ENCODE assay signal across 1 cellular context in the genomic region with DNA sequence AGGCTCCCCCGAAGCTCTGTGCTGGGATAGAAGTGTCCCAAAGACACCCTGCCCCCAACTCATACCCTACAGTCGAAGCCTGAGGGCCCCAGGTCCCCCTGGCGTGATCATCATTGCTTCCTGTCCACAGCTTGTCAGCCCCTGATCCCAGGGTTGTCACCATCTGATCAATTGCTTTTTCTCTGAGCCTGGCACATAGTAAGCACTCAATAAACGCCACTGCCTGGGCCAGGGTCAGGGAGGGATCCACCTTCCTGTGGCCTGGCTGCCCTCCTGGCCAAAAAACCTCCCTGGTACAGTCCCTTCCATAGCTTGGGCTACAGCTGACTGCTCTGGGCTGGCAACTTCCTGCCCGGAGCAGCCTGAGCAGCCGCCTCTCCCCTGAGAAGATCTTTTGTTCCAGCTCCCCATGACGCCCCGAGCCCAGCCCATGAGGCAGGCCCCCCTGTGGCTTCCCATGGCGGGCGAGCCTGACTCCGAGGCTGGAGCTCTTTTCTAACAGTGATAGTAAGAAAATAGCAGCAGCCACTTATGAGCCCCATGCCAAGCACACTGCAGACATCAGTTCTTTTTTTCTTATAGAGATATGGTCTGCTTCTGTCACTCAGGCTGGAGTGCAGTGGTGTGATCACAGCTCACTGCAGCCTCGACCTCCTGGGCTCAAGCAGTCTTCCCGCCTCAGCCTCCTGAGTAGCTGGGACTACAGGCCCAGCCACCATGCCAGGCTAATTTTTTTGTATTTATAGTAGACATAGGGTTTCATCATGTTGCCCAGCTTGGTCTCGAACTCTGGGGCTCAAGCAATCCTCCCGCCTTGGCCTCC.
TF ChIP-seq lines count a peak whose summit lies in the region.

No MANE protein-coding gene starts in this region.

TF ChIP-seq in HEK293, 187 proteins besides CTCF, POLR2A, EP300 and RAD21 (continued from another document):
- TF ChIP-seq, protein P1, sequence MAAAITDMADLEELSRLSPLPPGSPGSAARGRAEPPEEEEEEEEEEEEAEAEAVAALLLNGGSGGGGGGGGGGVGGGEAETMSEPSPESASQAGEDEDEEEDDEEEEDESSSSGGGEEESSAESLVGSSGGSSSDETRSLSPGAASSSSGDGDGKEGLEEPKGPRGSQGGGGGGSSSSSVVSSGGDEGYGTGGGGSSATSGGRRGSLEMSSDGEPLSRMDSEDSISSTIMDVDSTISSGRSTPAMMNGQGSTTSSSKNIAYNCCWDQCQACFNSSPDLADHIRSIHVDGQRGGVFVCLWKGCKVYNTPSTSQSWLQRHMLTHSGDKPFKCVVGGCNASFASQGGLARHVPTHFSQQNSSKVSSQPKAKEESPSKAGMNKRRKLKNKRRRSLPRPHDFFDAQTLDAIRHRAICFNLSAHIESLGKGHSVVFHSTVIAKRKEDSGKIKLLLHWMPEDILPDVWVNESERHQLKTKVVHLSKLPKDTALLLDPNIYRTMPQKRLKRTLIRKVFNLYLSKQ (tag by site-specific recombination; IDR thresholded peaks at IDR 0.05; ENCODE audit: borderline replicate concordance): no peak
- TF ChIP-seq, protein P2, sequence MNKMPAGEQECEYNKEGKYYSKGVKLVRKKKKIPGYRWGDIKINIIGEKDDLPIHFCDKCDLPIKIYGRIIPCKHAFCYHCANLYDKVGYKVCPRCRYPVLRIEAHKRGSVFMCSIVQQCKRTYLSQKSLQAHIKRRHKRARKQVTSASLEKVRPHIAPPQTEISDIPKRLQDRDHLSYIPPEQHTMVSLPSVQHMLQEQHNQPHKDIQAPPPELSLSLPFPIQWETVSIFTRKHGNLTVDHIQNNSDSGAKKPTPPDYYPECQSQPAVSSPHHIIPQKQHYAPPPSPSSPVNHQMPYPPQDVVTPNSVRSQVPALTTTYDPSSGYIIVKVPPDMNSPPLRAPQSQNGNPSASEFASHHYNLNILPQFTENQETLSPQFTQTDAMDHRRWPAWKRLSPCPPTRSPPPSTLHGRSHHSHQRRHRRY (tag by site-specific recombination; IDR thresholded peaks at IDR 0.05): no peak
- TF ChIP-seq ZNF138 (tag by site-specific recombination; IDR thresholded peaks at IDR 0.05; ENCODE audit: borderline replicate concordance): no peak
- 0 out of 2 replicates have a peak, but pooled peaks have one; percentile 23 for TF ChIP-seq HIC1 (tag by site-specific recombination; IDR thresholded peaks at IDR 0.05)
- no peak for TF ChIP-seq REPIN1 (tag by site-specific recombination; IDR thresholded peaks at IDR 0.05; ENCODE audit: low read depth)
- no peak for TF ChIP-seq ZNF660 (tag by site-specific recombination; IDR thresholded peaks at IDR 0.05)
- TF ChIP-seq ZNF664 (tag by site-specific recombination; IDR thresholded peaks at IDR 0.05): peak; percentile 95
- TF ChIP-seq OSR2 (tag by site-specific recombination; IDR thresholded peaks at IDR 0.05): no peak
- TF ChIP-seq, protein P3, sequence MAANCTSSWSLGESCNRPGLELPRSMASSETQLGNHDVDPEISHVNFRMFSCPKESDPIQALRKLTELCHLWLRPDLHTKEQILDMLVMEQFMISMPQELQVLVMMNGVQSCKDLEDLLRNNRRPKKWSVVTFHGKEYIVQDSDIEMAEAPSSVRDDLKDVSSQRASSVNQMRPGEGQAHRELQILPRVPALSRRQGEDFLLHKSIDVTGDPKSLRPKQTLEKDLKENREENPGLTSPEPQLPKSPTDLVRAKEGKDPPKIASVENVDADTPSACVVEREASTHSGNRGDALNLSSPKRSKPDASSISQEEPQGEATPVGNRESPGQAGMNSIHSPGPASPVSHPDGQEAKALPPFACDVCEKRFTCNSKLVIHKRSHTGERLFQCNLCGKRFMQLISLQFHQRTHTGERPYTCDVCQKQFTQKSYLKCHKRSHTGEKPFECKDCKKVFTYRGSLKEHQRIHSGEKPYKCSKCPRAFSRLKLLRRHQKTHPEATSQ (tag by site-specific recombination; IDR thresholded peaks at IDR 0.05): no peak
- no peak for TF ChIP-seq ZNF776 (tag by site-specific recombination; IDR thresholded peaks at IDR 0.05; ENCODE audit: borderline replicate concordance)
- peak; percentile 84 for TF ChIP-seq ZNF423 (tag by site-specific recombination; IDR thresholded peaks at IDR 0.05)
- no peak for TF ChIP-seq ZNF501 (tag by site-specific recombination; IDR thresholded peaks at IDR 0.05)
- peak; percentile 39; the same call in 1 of the 2 replicates for TF ChIP-seq IKZF3 (tag by site-specific recombination; IDR thresholded peaks at IDR 0.05)
- no peak for TF ChIP-seq ZNF701 (tag by site-specific recombination; IDR thresholded peaks at IDR 0.05)
- peak; percentile 42; the same call in 1 of the 2 replicates for TF ChIP-seq GLIS2 (tag by site-specific recombination; IDR thresholded peaks at IDR 0.05)
- no peak for TF ChIP-seq ZNF394 (tag by site-specific recombination; IDR thresholded peaks at IDR 0.05; ENCODE audit: borderline replicate concordance)
- no peak for TF ChIP-seq ZNF777 (tag by site-specific recombination; IDR thresholded peaks at IDR 0.05; ENCODE audit: borderline replicate concordance)
- TF ChIP-seq, protein P4, sequence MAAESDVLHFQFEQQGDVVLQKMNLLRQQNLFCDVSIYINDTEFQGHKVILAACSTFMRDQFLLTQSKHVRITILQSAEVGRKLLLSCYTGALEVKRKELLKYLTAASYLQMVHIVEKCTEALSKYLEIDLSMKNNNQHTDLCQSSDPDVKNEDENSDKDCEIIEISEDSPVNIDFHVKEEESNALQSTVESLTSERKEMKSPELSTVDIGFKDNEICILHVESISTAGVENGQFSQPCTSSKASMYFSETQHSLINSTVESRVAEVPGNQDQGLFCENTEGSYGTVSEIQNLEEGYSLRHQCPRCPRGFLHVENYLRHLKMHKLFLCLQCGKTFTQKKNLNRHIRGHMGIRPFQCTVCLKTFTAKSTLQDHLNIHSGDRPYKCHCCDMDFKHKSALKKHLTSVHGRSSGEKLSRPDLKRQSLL (tag by site-specific recombination; IDR thresholded peaks at IDR 0.05): no peak
- no peak for TF ChIP-seq ZNF558 (tag by site-specific recombination; IDR thresholded peaks at IDR 0.05)
- TF ChIP-seq ZFP3 (tag by site-specific recombination; IDR thresholded peaks at IDR 0.05; ENCODE audit: low read depth): no peak
- peak; percentile 36; the same call in 1 of the 2 replicates for TF ChIP-seq ZBTB8A (tag by site-specific recombination; IDR thresholded peaks at IDR 0.05)
- no peak for TF ChIP-seq ZNF146 (tag by site-specific recombination; IDR thresholded peaks at IDR 0.05)
- peak; percentile 59 for TF ChIP-seq ZBTB17 (tag by site-specific recombination; IDR thresholded peaks at IDR 0.05)
TF ChIP-seq in HEK293: peak in this region for 10.
